ENCODE assay signal across 1 cellular context in genomic region chr2:70300771-70301343, GRCh38.
TF ChIP-seq lines count a peak whose summit lies in the region.

No MANE protein-coding gene starts in this region.

TF ChIP-seq in H1, 55 proteins besides CTCF, POLR2A, EP300 and RAD21 (continued from another document):
- TF ChIP-seq TBP (IDR thresholded peaks at IDR 0.05; ENCODE audit: low read depth, low read length) (no peak), ATF2 (IDR thresholded peaks at IDR 0.05; ENCODE audit: low read length) (no peak)
